ENCODE assay signal across 1 cellular context in genomic region chr1:21468597-21468996, GRCh38.
TF ChIP-seq lines count a peak whose summit lies in the region.

No MANE protein-coding gene starts in this region.

TF ChIP-seq in K562, 482 proteins besides CTCF, POLR2A, EP300 and RAD21 (continued from another document):
- TF ChIP-seq TFAP4 (CRISPR knock-in tag; IDR thresholded peaks at IDR 0.05; ENCODE audit: borderline replicate concordance) (no peak), SIX5 (IDR thresholded peaks at IDR 0.05; ENCODE audit: borderline replicate concordance in 1 of 2, insufficient read depth in 1 of 2, low read depth in 1 of 2, low read length in 2 of 2) (no peak), TCF3 (CRISPR knock-in tag; IDR thresholded peaks at IDR 0.05) (no peak), SMC3 (conservative IDR thresholded peaks at IDR 0.05; ENCODE audit: insufficient read depth, low read depth, low read length) (peak; percentile 58; the same call in 1 of the 2 replicates), ATF7 (IDR thresholded peaks at IDR 0.05) (peak; percentile 29; the same call in 1 of the 2 replicates), E2F3 (CRISPR knock-in tag; IDR thresholded peaks at IDR 0.05) (no peak), ZNF41 (CRISPR knock-in tag; conservative IDR thresholded peaks at IDR 0.05) (no peak), KAT2B (IDR thresholded peaks at IDR 0.05; ENCODE audit: low read depth, low read length) (no peak), HDAC2 (IDR thresholded peaks at IDR 0.05) (no peak), ZNF780A (CRISPR knock-in tag; IDR thresholded peaks at IDR 0.05) (no peak), KHSRP (IDR thresholded peaks at IDR 0.05) (no peak), ERF (CRISPR knock-in tag; IDR thresholded peaks at IDR 0.05) (no peak), KLF13 (tag; IDR thresholded peaks at IDR 0.05; ENCODE audit: borderline replicate concordance, low read depth) (no peak), POU5F1 (IDR thresholded peaks at IDR 0.05; ENCODE audit: borderline replicate concordance, low read depth, low read length, partially characterized antibody) (no peak), ZNF224 (CRISPR knock-in tag; IDR thresholded peaks at IDR 0.05) (no peak), PHF8 (IDR thresholded peaks at IDR 0.05; ENCODE audit: borderline replicate concordance, low read length) (no peak), DLX4 (CRISPR knock-in tag; IDR thresholded peaks at IDR 0.05) (no peak), GMEB1 (CRISPR knock-in tag; IDR thresholded peaks at IDR 0.05) (no peak), NBN (IDR thresholded peaks at IDR 0.05; ENCODE audit: low read depth) (no peak), FOXM1 (IDR thresholded peaks at IDR 0.05; ENCODE audit: low read depth) (no peak), FOXM1 (CRISPR knock-in tag; IDR thresholded peaks at IDR 0.05; ENCODE audit: low read depth) (no peak), KLF16 (IDR thresholded peaks at IDR 0.05) (peak; percentile 30; the same call in 1 of the 2 replicates), SFPQ (IDR thresholded peaks at IDR 0.05; ENCODE audit: low read depth, low read length) (no peak), ZFX (CRISPR knock-in tag; IDR thresholded peaks at IDR 0.05) (no peak), DIDO1 (tag; IDR thresholded peaks at IDR 0.05; ENCODE audit: low read depth) (no peak), ZZZ3 (IDR thresholded peaks at IDR 0.05) (no peak), HDAC6 (IDR thresholded peaks at IDR 0.05; ENCODE audit: low read depth, low read length) (no peak), MIER1 (IDR thresholded peaks at IDR 0.05; ENCODE audit: low read depth) (no peak), MAZ (CRISPR knock-in tag; conservative IDR thresholded peaks at IDR 0.05 in 1 of 2, IDR thresholded peaks at IDR 0.05 in 1 of 2) (0 out of 4 replicates have a peak, but pooled peaks of 1 of the 2 experiments have one; percentile 16), FOS (IDR thresholded peaks at IDR 0.05; ENCODE audit: extremely low read depth, insufficient read length) (no peak), ZNF311 (CRISPR knock-in tag; IDR thresholded peaks at IDR 0.05) (no peak), DNMT1 (IDR thresholded peaks at IDR 0.05) (no peak), ZNF23 (CRISPR knock-in tag; IDR thresholded peaks at IDR 0.05) (no peak), RUNX1 (IDR thresholded peaks at IDR 0.05; ENCODE audit: low read depth) (no peak), POLR2AphosphoS5 (IDR thresholded peaks at IDR 0.05; ENCODE audit: control insufficient read depth, insufficient read depth, low read depth, low read length) (no peak), TOE1 (IDR thresholded peaks at IDR 0.05; ENCODE audit: borderline replicate concordance) (no peak), TOE1 (CRISPR knock-in tag; IDR thresholded peaks at IDR 0.05; ENCODE audit: borderline replicate concordance, low read depth) (no peak), ZNF212 (CRISPR knock-in tag; IDR thresholded peaks at IDR 0.05) (no peak), MITF (IDR thresholded peaks at IDR 0.05) (no peak)
